2 cellular contexts compared by ENCODE assay signal in the genomic region with DNA sequence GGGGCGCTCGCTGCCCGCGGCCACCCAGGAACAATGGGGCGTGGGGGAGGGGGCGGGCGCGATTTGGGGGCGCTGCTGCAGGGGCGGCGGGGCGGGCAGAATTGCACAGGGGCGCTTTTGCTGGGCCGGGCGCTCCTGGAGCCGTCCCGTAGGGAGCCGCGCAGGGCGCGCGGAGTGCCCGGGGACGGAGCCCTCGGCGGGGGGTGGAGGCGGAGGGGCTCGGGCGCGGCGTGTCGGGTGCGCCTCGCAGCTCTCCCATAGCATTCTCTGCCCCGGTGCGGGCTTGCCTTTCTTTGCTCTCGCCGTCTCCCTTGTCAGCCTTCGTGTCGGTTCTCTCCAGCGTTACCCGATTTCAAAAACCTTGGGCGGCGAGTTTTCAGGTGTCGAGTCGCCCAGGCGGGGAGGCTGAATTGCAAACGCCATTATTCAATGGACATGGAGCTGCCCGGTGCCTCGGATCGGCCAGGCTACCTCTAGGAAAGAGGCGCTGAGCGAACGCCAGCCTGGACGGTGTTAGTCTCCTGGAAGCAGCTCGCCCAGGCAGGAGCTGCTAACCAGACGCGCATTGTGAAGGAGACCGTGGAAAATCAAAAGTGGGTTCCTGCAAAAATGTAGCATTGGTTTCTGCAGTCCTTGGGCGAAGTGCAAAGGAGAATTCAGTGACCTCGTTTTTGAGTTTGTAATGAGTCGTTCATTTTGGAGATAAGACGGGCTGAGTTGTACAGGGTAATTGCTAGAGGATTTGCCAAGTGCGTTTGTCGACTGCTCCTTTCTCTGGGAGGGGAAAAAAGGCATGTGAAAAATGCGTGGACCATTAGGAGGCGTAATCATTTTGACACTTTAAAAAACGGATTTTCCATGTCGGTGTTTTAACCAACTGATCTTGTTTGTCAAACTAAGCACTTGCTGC.
A peak's percentile ranks its signal among the peaks of the same experiment; 100 is the strongest.
TF ChIP-seq lines count a peak whose summit lies in the region.

No MANE protein-coding gene starts in this region.

TF ChIP-seq in WTC11, 78 proteins besides CTCF, POLR2A, EP300 and RAD21:
- TF ChIP-seq ZNF232 (CRISPR knock-in tag; IDR thresholded peaks at IDR 0.05) = no peak
- TF ChIP-seq, protein P1, sequence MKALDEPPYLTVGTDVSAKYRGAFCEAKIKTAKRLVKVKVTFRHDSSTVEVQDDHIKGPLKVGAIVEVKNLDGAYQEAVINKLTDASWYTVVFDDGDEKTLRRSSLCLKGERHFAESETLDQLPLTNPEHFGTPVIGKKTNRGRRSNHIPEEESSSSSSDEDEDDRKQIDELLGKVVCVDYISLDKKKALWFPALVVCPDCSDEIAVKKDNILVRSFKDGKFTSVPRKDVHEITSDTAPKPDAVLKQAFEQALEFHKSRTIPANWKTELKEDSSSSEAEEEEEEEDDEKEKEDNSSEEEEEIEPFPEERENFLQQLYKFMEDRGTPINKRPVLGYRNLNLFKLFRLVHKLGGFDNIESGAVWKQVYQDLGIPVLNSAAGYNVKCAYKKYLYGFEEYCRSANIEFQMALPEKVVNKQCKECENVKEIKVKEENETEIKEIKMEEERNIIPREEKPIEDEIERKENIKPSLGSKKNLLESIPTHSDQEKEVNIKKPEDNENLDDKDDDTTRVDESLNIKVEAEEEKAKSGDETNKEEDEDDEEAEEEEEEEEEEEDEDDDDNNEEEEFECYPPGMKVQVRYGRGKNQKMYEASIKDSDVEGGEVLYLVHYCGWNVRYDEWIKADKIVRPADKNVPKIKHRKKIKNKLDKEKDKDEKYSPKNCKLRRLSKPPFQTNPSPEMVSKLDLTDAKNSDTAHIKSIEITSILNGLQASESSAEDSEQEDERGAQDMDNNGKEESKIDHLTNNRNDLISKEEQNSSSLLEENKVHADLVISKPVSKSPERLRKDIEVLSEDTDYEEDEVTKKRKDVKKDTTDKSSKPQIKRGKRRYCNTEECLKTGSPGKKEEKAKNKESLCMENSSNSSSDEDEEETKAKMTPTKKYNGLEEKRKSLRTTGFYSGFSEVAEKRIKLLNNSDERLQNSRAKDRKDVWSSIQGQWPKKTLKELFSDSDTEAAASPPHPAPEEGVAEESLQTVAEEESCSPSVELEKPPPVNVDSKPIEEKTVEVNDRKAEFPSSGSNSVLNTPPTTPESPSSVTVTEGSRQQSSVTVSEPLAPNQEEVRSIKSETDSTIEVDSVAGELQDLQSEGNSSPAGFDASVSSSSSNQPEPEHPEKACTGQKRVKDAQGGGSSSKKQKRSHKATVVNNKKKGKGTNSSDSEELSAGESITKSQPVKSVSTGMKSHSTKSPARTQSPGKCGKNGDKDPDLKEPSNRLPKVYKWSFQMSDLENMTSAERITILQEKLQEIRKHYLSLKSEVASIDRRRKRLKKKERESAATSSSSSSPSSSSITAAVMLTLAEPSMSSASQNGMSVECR (CRISPR knock-in tag; IDR thresholded peaks at IDR 0.05; ENCODE audit: borderline replicate concordance) = peak; percentile 9; the same call in 1 of the 2 replicates
- TF ChIP-seq SMAD3 (CRISPR knock-in tag; IDR thresholded peaks at IDR 0.05; ENCODE audit: borderline replicate concordance) = 0 out of 2 replicates have a peak, but pooled peaks have one; percentile 3

TF ChIP-seq in HepG2, 621 proteins besides CTCF, POLR2A, EP300 and RAD21 (continues in another document):
- TF ChIP-seq SMC3 (IDR thresholded peaks at IDR 0.05; ENCODE audit: low read length) = 0 out of 2 replicates have a peak, but pooled peaks have one; percentile 13
- TF ChIP-seq ZBTB8A (CRISPR knock-in tag; IDR thresholded peaks at IDR 0.05; ENCODE audit: borderline replicate concordance, low read depth) = 0 out of 2 replicates have a peak, but pooled peaks have one; percentile 4
- TF ChIP-seq FOXJ3 (CRISPR knock-in tag; IDR thresholded peaks at IDR 0.05; ENCODE audit: borderline replicate concordance) = no peak
- TF ChIP-seq, protein P2, sequence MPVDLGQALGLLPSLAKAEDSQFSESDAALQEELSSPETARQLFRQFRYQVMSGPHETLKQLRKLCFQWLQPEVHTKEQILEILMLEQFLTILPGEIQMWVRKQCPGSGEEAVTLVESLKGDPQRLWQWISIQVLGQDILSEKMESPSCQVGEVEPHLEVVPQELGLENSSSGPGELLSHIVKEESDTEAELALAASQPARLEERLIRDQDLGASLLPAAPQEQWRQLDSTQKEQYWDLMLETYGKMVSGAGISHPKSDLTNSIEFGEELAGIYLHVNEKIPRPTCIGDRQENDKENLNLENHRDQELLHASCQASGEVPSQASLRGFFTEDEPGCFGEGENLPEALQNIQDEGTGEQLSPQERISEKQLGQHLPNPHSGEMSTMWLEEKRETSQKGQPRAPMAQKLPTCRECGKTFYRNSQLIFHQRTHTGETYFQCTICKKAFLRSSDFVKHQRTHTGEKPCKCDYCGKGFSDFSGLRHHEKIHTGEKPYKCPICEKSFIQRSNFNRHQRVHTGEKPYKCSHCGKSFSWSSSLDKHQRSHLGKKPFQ (CRISPR knock-in tag; IDR thresholded peaks at IDR 0.05; ENCODE audit: insufficient replicate concordance) = peak; percentile 9
- TF ChIP-seq HNRNPK (IDR thresholded peaks at IDR 0.05; ENCODE audit: low read depth, low read length, poor library complexity, severe bottlenecking) = peak; percentile 10
- TF ChIP-seq, protein P3, sequence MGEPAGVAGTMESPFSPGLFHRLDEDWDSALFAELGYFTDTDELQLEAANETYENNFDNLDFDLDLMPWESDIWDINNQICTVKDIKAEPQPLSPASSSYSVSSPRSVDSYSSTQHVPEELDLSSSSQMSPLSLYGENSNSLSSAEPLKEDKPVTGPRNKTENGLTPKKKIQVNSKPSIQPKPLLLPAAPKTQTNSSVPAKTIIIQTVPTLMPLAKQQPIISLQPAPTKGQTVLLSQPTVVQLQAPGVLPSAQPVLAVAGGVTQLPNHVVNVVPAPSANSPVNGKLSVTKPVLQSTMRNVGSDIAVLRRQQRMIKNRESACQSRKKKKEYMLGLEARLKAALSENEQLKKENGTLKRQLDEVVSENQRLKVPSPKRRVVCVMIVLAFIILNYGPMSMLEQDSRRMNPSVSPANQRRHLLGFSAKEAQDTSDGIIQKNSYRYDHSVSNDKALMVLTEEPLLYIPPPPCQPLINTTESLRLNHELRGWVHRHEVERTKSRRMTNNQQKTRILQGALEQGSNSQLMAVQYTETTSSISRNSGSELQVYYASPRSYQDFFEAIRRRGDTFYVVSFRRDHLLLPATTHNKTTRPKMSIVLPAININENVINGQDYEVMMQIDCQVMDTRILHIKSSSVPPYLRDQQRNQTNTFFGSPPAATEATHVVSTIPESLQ (CRISPR knock-in tag; conservative IDR thresholded peaks at IDR 0.05) = no peak
- TF ChIP-seq, protein P4, sequence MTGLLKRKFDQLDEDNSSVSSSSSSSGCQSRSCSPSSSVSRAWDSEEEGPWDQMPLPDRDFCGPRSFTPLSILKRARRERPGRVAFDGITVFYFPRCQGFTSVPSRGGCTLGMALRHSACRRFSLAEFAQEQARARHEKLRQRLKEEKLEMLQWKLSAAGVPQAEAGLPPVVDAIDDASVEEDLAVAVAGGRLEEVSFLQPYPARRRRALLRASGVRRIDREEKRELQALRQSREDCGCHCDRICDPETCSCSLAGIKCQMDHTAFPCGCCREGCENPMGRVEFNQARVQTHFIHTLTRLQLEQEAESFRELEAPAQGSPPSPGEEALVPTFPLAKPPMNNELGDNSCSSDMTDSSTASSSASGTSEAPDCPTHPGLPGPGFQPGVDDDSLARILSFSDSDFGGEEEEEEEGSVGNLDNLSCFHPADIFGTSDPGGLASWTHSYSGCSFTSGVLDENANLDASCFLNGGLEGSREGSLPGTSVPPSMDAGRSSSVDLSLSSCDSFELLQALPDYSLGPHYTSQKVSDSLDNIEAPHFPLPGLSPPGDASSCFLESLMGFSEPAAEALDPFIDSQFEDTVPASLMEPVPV (CRISPR knock-in tag; IDR thresholded peaks at IDR 0.05) = peak; percentile 4; the same call in 1 of the 2 replicates
- 0 out of 2 replicates have a peak, but pooled peaks have one; percentile 37 for TF ChIP-seq ZBTB20 (CRISPR knock-in tag; IDR thresholded peaks at IDR 0.05; ENCODE audit: borderline replicate concordance, low read depth)
- TF ChIP-seq ZNF160 (CRISPR knock-in tag; IDR thresholded peaks at IDR 0.05) = 0 out of 2 replicates have a peak, but pooled peaks have one; percentile 23
- 0 out of 2 replicates have a peak, but pooled peaks have one; percentile 42 for TF ChIP-seq ZNF703 (CRISPR knock-in tag; IDR thresholded peaks at IDR 0.05; ENCODE audit: borderline replicate concordance)
- no peak for TF ChIP-seq ZNF567 (CRISPR knock-in tag; IDR thresholded peaks at IDR 0.05; ENCODE audit: borderline replicate concordance)
- peak; percentile 66; the same call in 1 of the 2 replicates for TF ChIP-seq ZFP82 (CRISPR knock-in tag; IDR thresholded peaks at IDR 0.05; ENCODE audit: borderline replicate concordance)
- 0 out of 2 replicates have a peak, but pooled peaks have one; percentile 19 for TF ChIP-seq ZNF333 (CRISPR knock-in tag; IDR thresholded peaks at IDR 0.05; ENCODE audit: borderline replicate concordance)
- TF ChIP-seq ZNF468 (CRISPR knock-in tag; IDR thresholded peaks at IDR 0.05) = 0 out of 2 replicates have a peak, but pooled peaks have one; percentile 49
- peak; percentile 3; the same call in 1 of the 2 replicates for TF ChIP-seq ZNF343 (CRISPR knock-in tag; IDR thresholded peaks at IDR 0.05)
- 0 out of 2 replicates have a peak, but pooled peaks have one; percentile 27 for TF ChIP-seq SIN3A (IDR thresholded peaks at IDR 0.05; ENCODE audit: borderline replicate concordance, low read depth, low read length)
- TF ChIP-seq NR2C2 (CRISPR knock-in tag; IDR thresholded peaks at IDR 0.05; ENCODE audit: borderline replicate concordance) = peak; percentile 5; the same call in 1 of the 2 replicates
- TF ChIP-seq ZNF547 (CRISPR knock-in tag; IDR thresholded peaks at IDR 0.05) = 0 out of 2 replicates have a peak, but pooled peaks have one; percentile 2
- TF ChIP-seq KDM2A (CRISPR knock-in tag; IDR thresholded peaks at IDR 0.05; ENCODE audit: borderline replicate concordance, low read depth) = 0 out of 2 replicates have a peak, but pooled peaks have one; percentile 23
- TF ChIP-seq ZFP36L1 (CRISPR knock-in tag; IDR thresholded peaks at IDR 0.05) = 0 out of 2 replicates have a peak, but pooled peaks have one; percentile 35
- TF ChIP-seq PITX1 (CRISPR knock-in tag; IDR thresholded peaks at IDR 0.05) = peak; percentile 34; the same call in 1 of the 2 replicates
- 0 out of 2 replicates have a peak, but pooled peaks have one; percentile 12 for TF ChIP-seq KDM5A (IDR thresholded peaks at IDR 0.05; ENCODE audit: borderline replicate concordance, low read length)
- TF ChIP-seq, protein P5, sequence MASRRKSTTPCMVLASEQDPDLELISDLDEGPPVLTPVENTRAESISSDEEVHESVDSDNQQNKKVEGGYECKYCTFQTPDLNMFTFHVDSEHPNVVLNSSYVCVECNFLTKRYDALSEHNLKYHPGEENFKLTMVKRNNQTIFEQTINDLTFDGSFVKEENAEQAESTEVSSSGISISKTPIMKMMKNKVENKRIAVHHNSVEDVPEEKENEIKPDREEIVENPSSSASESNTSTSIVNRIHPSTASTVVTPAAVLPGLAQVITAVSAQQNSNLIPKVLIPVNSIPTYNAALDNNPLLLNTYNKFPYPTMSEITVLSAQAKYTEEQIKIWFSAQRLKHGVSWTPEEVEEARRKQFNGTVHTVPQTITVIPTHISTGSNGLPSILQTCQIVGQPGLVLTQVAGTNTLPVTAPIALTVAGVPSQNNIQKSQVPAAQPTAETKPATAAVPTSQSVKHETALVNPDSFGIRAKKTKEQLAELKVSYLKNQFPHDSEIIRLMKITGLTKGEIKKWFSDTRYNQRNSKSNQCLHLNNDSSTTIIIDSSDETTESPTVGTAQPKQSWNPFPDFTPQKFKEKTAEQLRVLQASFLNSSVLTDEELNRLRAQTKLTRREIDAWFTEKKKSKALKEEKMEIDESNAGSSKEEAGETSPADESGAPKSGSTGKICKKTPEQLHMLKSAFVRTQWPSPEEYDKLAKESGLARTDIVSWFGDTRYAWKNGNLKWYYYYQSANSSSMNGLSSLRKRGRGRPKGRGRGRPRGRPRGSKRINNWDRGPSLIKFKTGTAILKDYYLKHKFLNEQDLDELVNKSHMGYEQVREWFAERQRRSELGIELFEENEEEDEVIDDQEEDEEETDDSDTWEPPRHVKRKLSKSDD (CRISPR knock-in tag; IDR thresholded peaks at IDR 0.05; ENCODE audit: low read depth) = 0 out of 2 replicates have a peak, but pooled peaks have one; percentile 2
- TF ChIP-seq, protein P6, sequence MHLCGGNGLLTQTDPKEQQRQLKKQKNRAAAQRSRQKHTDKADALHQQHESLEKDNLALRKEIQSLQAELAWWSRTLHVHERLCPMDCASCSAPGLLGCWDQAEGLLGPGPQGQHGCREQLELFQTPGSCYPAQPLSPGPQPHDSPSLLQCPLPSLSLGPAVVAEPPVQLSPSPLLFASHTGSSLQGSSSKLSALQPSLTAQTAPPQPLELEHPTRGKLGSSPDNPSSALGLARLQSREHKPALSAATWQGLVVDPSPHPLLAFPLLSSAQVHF (CRISPR knock-in tag; IDR thresholded peaks at IDR 0.05) = no peak
- TF ChIP-seq AGO2 (optimal IDR thresholded peaks at IDR 0.05; ENCODE audit: low read depth, low read length) = peak; percentile 75
- 0 out of 2 replicates have a peak, but pooled peaks have one; percentile 4 for TF ChIP-seq ZNF879 (CRISPR knock-in tag; IDR thresholded peaks at IDR 0.05)
- TF ChIP-seq ZNF3 (CRISPR knock-in tag; IDR thresholded peaks at IDR 0.05) = peak; percentile 98
- TF ChIP-seq, protein P7, sequence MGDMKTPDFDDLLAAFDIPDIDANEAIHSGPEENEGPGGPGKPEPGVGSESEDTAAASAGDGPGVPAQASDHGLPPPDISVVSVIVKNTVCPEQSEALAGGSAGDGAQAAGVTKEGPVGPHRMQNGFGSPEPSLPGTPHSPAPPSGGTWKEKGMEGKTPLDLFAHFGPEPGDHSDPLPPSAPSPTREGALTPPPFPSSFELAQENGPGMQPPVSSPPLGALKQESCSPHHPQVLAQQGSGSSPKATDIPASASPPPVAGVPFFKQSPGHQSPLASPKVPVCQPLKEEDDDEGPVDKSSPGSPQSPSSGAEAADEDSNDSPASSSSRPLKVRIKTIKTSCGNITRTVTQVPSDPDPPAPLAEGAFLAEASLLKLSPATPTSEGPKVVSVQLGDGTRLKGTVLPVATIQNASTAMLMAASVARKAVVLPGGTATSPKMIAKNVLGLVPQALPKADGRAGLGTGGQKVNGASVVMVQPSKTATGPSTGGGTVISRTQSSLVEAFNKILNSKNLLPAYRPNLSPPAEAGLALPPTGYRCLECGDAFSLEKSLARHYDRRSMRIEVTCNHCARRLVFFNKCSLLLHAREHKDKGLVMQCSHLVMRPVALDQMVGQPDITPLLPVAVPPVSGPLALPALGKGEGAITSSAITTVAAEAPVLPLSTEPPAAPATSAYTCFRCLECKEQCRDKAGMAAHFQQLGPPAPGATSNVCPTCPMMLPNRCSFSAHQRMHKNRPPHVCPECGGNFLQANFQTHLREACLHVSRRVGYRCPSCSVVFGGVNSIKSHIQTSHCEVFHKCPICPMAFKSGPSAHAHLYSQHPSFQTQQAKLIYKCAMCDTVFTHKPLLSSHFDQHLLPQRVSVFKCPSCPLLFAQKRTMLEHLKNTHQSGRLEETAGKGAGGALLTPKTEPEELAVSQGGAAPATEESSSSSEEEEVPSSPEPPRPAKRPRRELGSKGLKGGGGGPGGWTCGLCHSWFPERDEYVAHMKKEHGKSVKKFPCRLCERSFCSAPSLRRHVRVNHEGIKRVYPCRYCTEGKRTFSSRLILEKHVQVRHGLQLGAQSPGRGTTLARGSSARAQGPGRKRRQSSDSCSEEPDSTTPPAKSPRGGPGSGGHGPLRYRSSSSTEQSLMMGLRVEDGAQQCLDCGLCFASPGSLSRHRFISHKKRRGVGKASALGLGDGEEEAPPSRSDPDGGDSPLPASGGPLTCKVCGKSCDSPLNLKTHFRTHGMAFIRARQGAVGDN (CRISPR knock-in tag; IDR thresholded peaks at IDR 0.05) = peak; percentile 31; the same call in 1 of the 2 replicates
- TF ChIP-seq NBN (conservative IDR thresholded peaks at IDR 0.05) = no peak
- 0 out of 2 replicates have a peak, but pooled peaks have one; percentile 6 for TF ChIP-seq ARNTL (CRISPR knock-in tag; IDR thresholded peaks at IDR 0.05)
- no peak for TF ChIP-seq MTF1 (CRISPR knock-in tag; IDR thresholded peaks at IDR 0.05)
- TF ChIP-seq ZBTB21 (CRISPR knock-in tag; IDR thresholded peaks at IDR 0.05) = no peak
